ENCODE assay signal across 10 cellular contexts in the genomic region with DNA sequence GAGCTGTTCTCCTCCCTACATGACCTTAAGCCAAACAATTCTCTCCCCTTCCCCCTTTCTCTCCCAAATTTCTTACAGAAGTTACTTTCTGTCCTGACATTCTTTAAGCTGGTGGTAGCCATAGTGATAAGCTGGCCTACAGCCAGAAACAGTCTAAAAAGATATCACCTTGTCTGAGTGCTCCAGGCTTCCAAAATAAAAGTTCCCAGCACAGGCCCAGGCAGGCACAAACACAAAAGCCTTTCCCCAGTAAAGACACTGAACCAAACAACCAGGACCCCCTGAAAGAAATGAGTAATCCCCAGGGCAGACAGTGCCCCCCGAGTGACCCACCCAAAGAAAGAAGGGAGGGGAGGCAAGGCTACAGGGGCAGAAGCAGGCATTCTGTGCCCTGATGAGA. TPM values are rescaled to one million over a fixed set of nuclear protein-coding genes. Genes with fewer than 3 reads are reported as not detected.
A peak's percentile ranks its signal among the peaks of the same experiment; 100 is the strongest.
DNase-seq lines count a peak whose midpoint lies in the region; ATAC-seq and TF ChIP-seq lines count a peak whose summit lies in the region.
"Had no signal": no experiment of that assay in that cellular context is flagged by ENCODE, and none has a peak within 500 bp of the region (broad histone marks: within the 10 kb centered on the region; RNA-seq: fewer than 3 reads in every experiment).

No MANE protein-coding gene starts in this region.

- H3K4me1 ChIP-seq in ascending aorta (peaks cover 13 to 43% of the 10 kb centered on the region in 2 donors), hepatocyte (ENCODE audit: insufficient read depth) (peaks cover 50% of the 10 kb centered on the region), osteoblast (ENCODE audit: insufficient read depth, low read length) (peaks cover 12% of the 10 kb centered on the region)

- H3K4me2 ChIP-seq in hepatocyte (peak overlapping the region; percentile 31), osteoblast (ENCODE audit: insufficient read depth, low read length) (no peak overlapping the region)

- H3K4me3 Mint-ChIP-seq in stimulated activated naive B cell treated with anti-CD40 and anti-IgM and Interleukin-4, amounts not matched to agents 10 μg/mL and 1 μg/mL and 100 μg/mL, for 72 hours, result no peak overlapping the region
- H3K4me3 Mint-ChIP-seq in activated naive CD4-positive, alpha-beta T cell treated with anti-CD3 and anti-CD28 coated beads, Interleukin-2, amount 10 ng/mL, durations not matched to agents 7 days and 5 days, result no peak overlapping the region
- H3K4me3 Mint-ChIP-seq: activated naive CD4-positive, alpha-beta T cell treated with anti-CD3 and anti-CD28 coated beads, Interleukin-2, amount 50 U/mL, for 24 hours had no signal

- H3K4me3 ChIP-seq in ascending aorta, result no peak overlapping the region
- no peak overlapping the region for H3K4me3 ChIP-seq in hepatocyte
- no peak overlapping the region for H3K4me3 ChIP-seq in osteoblast (ENCODE audit: insufficient read depth, low read length)
- H3K4me3 ChIP-seq: Peyer's patch had no signal

- peaks cover 0 to 2% of the 10 kb centered on the region in 2 donors for H3K9me3 Mint-ChIP-seq in stimulated activated naive B cell treated with anti-CD40 and anti-IgM and Interleukin-4, amounts not matched to agents 10 μg/mL and 1 μg/mL and 100 μg/mL, for 72 hours
- no peaks in the 10 kb centered on the region for H3K9me3 Mint-ChIP-seq in activated naive CD4-positive, alpha-beta T cell treated with anti-CD3 and anti-CD28 coated beads, Interleukin-2, amount 10 ng/mL, durations not matched to agents 7 days and 5 days
- H3K9me3 Mint-ChIP-seq: activated naive CD4-positive, alpha-beta T cell treated with anti-CD3 and anti-CD28 coated beads, Interleukin-2, amount 50 U/mL, for 24 hours had no signal

- POLR2A ChIA-PET in GM10248 (lab: Yijun Ruan, JAX), result no interaction called here

- 6% methylated on average over 1 of the region's 1 CpG for WGBS in hepatocyte (ENCODE audit: low lambda C conversion rate, missing lambda C conversion rate)

- peak overlapping the region; percentile 72 for H3K27ac ChIP-seq in ascending aorta
- peak overlapping the region; percentile 77 for H3K27ac ChIP-seq in hepatocyte
- no peak overlapping the region for H3K27ac ChIP-seq in osteoblast (ENCODE audit: low read depth, low read length)

- H3K27me3 ChIP-seq in ascending aorta, result no peaks in the 10 kb centered on the region
- H3K27me3 ChIP-seq in hepatocyte, result no peaks in the 10 kb centered on the region
- no peaks in the 10 kb centered on the region for H3K27me3 ChIP-seq in osteoblast (ENCODE audit: insufficient read depth, low read length)
- H3K27me3 ChIP-seq: Peyer's patch had no signal

- intact Hi-C loops in ascending aorta (cut with DNase I), result no loop called here

- in situ Hi-C loops in KBM-7 (cut with MboI; ENCODE audit: low pct_unique_long_range_greater_than_20kb, low sequenced_read_pairs), result no loop called here

- H3K9me2 ChIP-seq in hepatocyte (replicated peaks; ENCODE audit: insufficient read depth), result no peaks in the 10 kb centered on the region

- H2AFZ ChIP-seq in hepatocyte (no peak overlapping the region), osteoblast (ENCODE audit: low read length) (no peak overlapping the region)

- H4K20me1 ChIP-seq in hepatocyte (ENCODE audit: insufficient read depth, poor library complexity, severe bottlenecking), result no peaks in the 10 kb centered on the region
- H4K20me1 ChIP-seq in osteoblast (ENCODE audit: insufficient read depth, low read length), result peaks cover 49% of the 10 kb centered on the region

- peak; percentile 32 for DNase-seq in KBM-7
- DNase-seq in ascending aorta (ENCODE audit: low spot score in 2 of 2), result no peak
- DNase-seq in hepatocyte (ENCODE audit: low spot score), result peak; percentile 38
- no peak for DNase-seq in stimulated activated naive B cell treated with anti-CD40 and anti-IgM and Interleukin-4, amounts not matched to agents 10 μg/mL and 1 μg/mL and 100 μg/mL, for 72 hours
- DNase-seq in activated naive CD4-positive, alpha-beta T cell treated with anti-CD3 and anti-CD28 coated beads, Interleukin-2, amount 10 ng/mL, durations not matched to agents 7 days and 5 days, result no peak
- no peak for DNase-seq in osteoblast (ENCODE audit: insufficient read length, low spot score, missing footprints)
- no peak for DNase-seq in GM10248 (ENCODE audit: extremely low spot score)

- no peaks in the 10 kb centered on the region for H3K27me3 Mint-ChIP-seq in stimulated activated naive B cell treated with anti-CD40 and anti-IgM and Interleukin-4, amounts not matched to agents 10 μg/mL and 1 μg/mL and 100 μg/mL, for 72 hours
- H3K27me3 Mint-ChIP-seq in activated naive CD4-positive, alpha-beta T cell treated with anti-CD3 and anti-CD28 coated beads, Interleukin-2, amount 10 ng/mL, durations not matched to agents 7 days and 5 days, result no peaks in the 10 kb centered on the region
- H3K27me3 Mint-ChIP-seq: activated naive CD4-positive, alpha-beta T cell treated with anti-CD3 and anti-CD28 coated beads, Interleukin-2, amount 50 U/mL, for 24 hours had no signal

- H3K4me1 Mint-ChIP-seq in stimulated activated naive B cell treated with anti-CD40 and anti-IgM and Interleukin-4, amounts not matched to agents 10 μg/mL and 1 μg/mL and 100 μg/mL, for 72 hours, result peaks cover 49 to 68% of the 10 kb centered on the region in 2 donors
- no peaks in the 10 kb centered on the region for H3K4me1 Mint-ChIP-seq in activated naive CD4-positive, alpha-beta T cell treated with anti-CD3 and anti-CD28 coated beads, Interleukin-2, amount 10 ng/mL, durations not matched to agents 7 days and 5 days

- no peak for TF ChIP-seq CTCF in ascending aorta (IDR thresholded peaks at IDR 0.05)
- no peak for TF ChIP-seq CTCF in hepatocyte (IDR thresholded peaks at IDR 0.05; ENCODE audit: poor library complexity)
- TF ChIP-seq CTCF in osteoblast (IDR thresholded peaks at IDR 0.05; ENCODE audit: extremely low read depth, low read depth, low read length), result no peak
- no peak for TF ChIP-seq CTCF in GM10248 (IDR thresholded peaks at IDR 0.05; ENCODE audit: control extremely low read depth, extremely low read depth, low read depth, missing control alignments)

- H3K27ac Mint-ChIP-seq in stimulated activated naive B cell treated with anti-CD40 and anti-IgM and Interleukin-4, amounts not matched to agents 10 μg/mL and 1 μg/mL and 100 μg/mL, for 72 hours, result peak overlapping the region; percentile 38
- H3K27ac Mint-ChIP-seq in activated naive CD4-positive, alpha-beta T cell treated with anti-CD3 and anti-CD28 coated beads, Interleukin-2, amount 10 ng/mL, durations not matched to agents 7 days and 5 days, result no peak overlapping the region
- H3K27ac Mint-ChIP-seq: activated naive CD4-positive, alpha-beta T cell treated with anti-CD3 and anti-CD28 coated beads, Interleukin-2, amount 50 U/mL, for 24 hours had no signal

- H3K79me2 ChIP-seq in hepatocyte (peaks cover 80% of the 10 kb centered on the region), osteoblast (ENCODE audit: insufficient read depth, low read length) (peaks cover 77% of the 10 kb centered on the region)

- CTCF ChIA-PET in activated naive CD4-positive, alpha-beta T cell treated with anti-CD3 and anti-CD28 coated beads, Interleukin-2, amount 10 ng/mL, durations not matched to agents 7 days and 5 days (lab: Charles Lee), result no interaction called here
- CTCF ChIA-PET in GM10248 (lab: Yijun Ruan, JAX), result interaction anchor here (0.7 to 1.3 kb wide), 7 partner anchors 11 to 354 kb away, joined by 3 read pairs; no protein-coding TSS in a partner anchor

- no peak for ATAC-seq in stimulated activated naive B cell treated with anti-CD40 and anti-IgM and Interleukin-4, amounts not matched to agents 10 μg/mL and 1 μg/mL and 100 μg/mL, for 72 hours (replicated peaks)
- ATAC-seq in HG03460 (IDR thresholded peaks at IDR 0.05; ENCODE audit: unreplicated experiment), result no peak

- H3K36me3 ChIP-seq in ascending aorta, result no peaks in the 10 kb centered on the region
- H3K36me3 ChIP-seq in hepatocyte (replicated peaks; ENCODE audit: insufficient read depth, low read depth), result no peaks in the 10 kb centered on the region
- H3K36me3 ChIP-seq in osteoblast (ENCODE audit: insufficient read depth, low read length), result no peaks in the 10 kb centered on the region
- H3K36me3 ChIP-seq: Peyer's patch had no signal

- peaks cover 6 to 9% of the 10 kb centered on the region in 2 donors for H3K36me3 Mint-ChIP-seq in stimulated activated naive B cell treated with anti-CD40 and anti-IgM and Interleukin-4, amounts not matched to agents 10 μg/mL and 1 μg/mL and 100 μg/mL, for 72 hours
- no peaks in the 10 kb centered on the region for H3K36me3 Mint-ChIP-seq in activated naive CD4-positive, alpha-beta T cell treated with anti-CD3 and anti-CD28 coated beads, Interleukin-2, amount 10 ng/mL, durations not matched to agents 7 days and 5 days

- no peaks in the 10 kb centered on the region for H3K9me3 ChIP-seq in ascending aorta
- no peaks in the 10 kb centered on the region for H3K9me3 ChIP-seq in hepatocyte (ENCODE audit: low read depth)
- H3K9me3 ChIP-seq in osteoblast (ENCODE audit: low read depth, low read length), result no peaks in the 10 kb centered on the region
- H3K9me3 ChIP-seq: Peyer's patch had no signal

RNA-seq across cellular contexts. Expression of a gene that starts 19.2 kb away (rescaled TPM):
- 53.4 TPM for total RNA-seq in ascending aorta
- 73.9 and 82.0 TPM in 2 replicates for total RNA-seq in hepatocyte
- polyA plus RNA-seq in hepatocyte, result 176 and 197 TPM in 2 replicates
- total RNA-seq in osteoblast, result 60.7 and 65.1 TPM in 2 replicates

Comparison
In these comparisons a context has a peak if more than half of its experiments do, and no peak if none do; other contexts are left out.
1. DNase-seq: peak in KBM-7 (single experiment) and hepatocyte (single experiment); none in ascending aorta (0 of 2), stimulated activated naive B cell treated with anti-CD40 and anti-IgM and Interleukin-4, amounts not matched to agents 10 μg/mL and 1 μg/mL and 100 μg/mL, for 72 hours (single experiment), activated naive CD4-positive, alpha-beta T cell treated with anti-CD3 and anti-CD28 coated beads, Interleukin-2, amount 10 ng/mL, durations not matched to agents 7 days and 5 days (single experiment), osteoblast (single experiment) and GM10248 (single experiment).